Comparison of ENCODE assay signal across 25 cellular contexts in the genomic region with DNA sequence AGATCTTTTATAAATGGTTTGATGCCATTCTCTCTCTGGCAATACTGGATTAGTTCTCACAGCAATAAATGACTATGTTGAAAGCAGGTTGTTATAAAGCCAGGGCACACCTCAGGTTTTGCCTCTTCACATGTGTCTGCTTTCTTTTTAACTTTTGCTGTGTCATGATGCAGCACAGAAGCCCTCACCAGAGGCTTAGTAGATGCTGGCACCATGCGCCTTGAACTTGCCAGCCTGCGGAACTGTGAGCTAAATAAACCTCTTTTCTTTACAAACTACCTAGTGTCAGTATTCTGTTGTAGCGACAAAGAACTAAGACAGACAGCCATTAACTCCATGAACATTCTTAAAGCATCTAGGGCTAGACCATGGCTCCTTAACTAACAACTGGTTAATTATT.
"Had no signal": no experiment of that assay in that cellular context is flagged by ENCODE, and none has a peak within 500 bp of the region (broad histone marks: within the 10 kb centered on the region; RNA-seq: fewer than 3 reads in every experiment).

No MANE protein-coding gene starts in this region.

- H3K79me2 ChIP-seq: parathyroid adenoma had no signal

- H3K4me1 ChIP-seq: neural progenitor cell, parathyroid adenoma, psoas muscle, right lobe of liver, sigmoid colon, suprapubic skin, testis, tibial artery, transverse colon, upper lobe of right lung, uterus had no signal

- H3K9me3 ChIP-seq: ovary, psoas muscle, right lobe of liver, sigmoid colon, suprapubic skin, testis, transverse colon, upper lobe of right lung, uterus had no signal

- H3K36me3 ChIP-seq: neural progenitor cell, ovary, right lobe of liver, sigmoid colon, suprapubic skin, tibial artery, transverse colon, upper lobe of right lung, uterus had no signal

- ATAC-seq: natural killer cell; psoas muscle; right lobe of liver; stimulated activated effector memory CD8-positive, alpha-beta T cell treated with anti-CD3 and anti-CD28 coated beads, Interleukin-12 subunit alpha, Interleukin-12 subunit beta, amount 100 ng/mL, for 72 hours; stimulated activated naive B cell treated with anti-CD40 and anti-IgM and Interleukin-4, amounts not matched to agents 10 μg/mL and 1 μg/mL and 100 μg/mL, for 72 hours; upper lobe of right lung had no signal

- H3K27me3 ChIP-seq: neural progenitor cell, ovary, right lobe of liver, sigmoid colon, suprapubic skin, testis, tibial artery, transverse colon, upper lobe of right lung, uterus had no signal

- H2AFZ ChIP-seq: neural progenitor cell, parathyroid adenoma had no signal

- H3K4me3 ChIP-seq: neural progenitor cell, ovary, psoas muscle, right lobe of liver, sigmoid colon, suprapubic skin, testis, tibial artery, transverse colon, upper lobe of right lung, uterus had no signal

- DNase-seq: natural killer cell; occipital lobe; ovary; posterior cingulate gyrus; psoas muscle; right cardiac atrium; right lobe of liver; sigmoid colon; small intestine; stimulated activated CD4-positive, alpha-beta T cell treated with anti-CD3 and anti-CD28 coated beads, Interleukin-15, amount 100 ng/mL, for 24 hours; stimulated activated CD4-positive, alpha-beta T cell treated with anti-CD3 and anti-CD28 coated beads, Interleukin-2, amount 100 ng/mL, for 24 hours; stimulated activated CD4-positive, alpha-beta T cell treated with anti-CD3 and anti-CD28 coated beads, Interleukin-2, amount 100 ng/mL, for 48 hours; stimulated activated CD4-positive, alpha-beta T cell treated with anti-CD3 and anti-CD28 coated beads, Interleukin-4, amount 100 ng/mL, for 24 hours; stimulated activated naive B cell treated with anti-CD40 and anti-IgM and Interleukin-4, amounts not matched to agents 10 μg/mL and 1 μg/mL and 100 μg/mL, for 72 hours; stimulated activated naive CD4-positive, alpha-beta T cell treated with Interleukin-2 at 50 U/mL for 16 hours; substantia nigra; testis; tibial artery; transverse colon; upper lobe of right lung; uterus had no signal

- FAIRE-seq: small intestine had no signal

- H3K27ac ChIP-seq: neural progenitor cell, ovary, parathyroid adenoma, psoas muscle, right lobe of liver, sigmoid colon, suprapubic skin, testis, tibial artery, transverse colon, upper lobe of right lung, uterus had no signal

- H3K4me2 ChIP-seq: neural progenitor cell had no signal

- H3K9ac ChIP-seq: neural progenitor cell, parathyroid adenoma had no signal
